ENCODE assay signal across 11 cellular contexts in genomic region chr20:34549291-34549928, GRCh38. TPM values are rescaled to one million over a fixed set of nuclear protein-coding genes. Genes with fewer than 3 reads are reported as not detected.
DNase-seq lines count a peak whose midpoint lies in the region; ATAC-seq and TF ChIP-seq lines count a peak whose summit lies in the region.
"Had no signal": no experiment of that assay in that cellular context is flagged by ENCODE, and none has a peak within 500 bp of the region (broad histone marks: within the 10 kb centered on the region; RNA-seq: fewer than 3 reads in every experiment).

No MANE protein-coding gene starts in this region.

- H3K4me3 Mint-ChIP-seq in T-helper 17 cell, result no peak overlapping the region
- H3K4me3 Mint-ChIP-seq: T-helper 1 cell treated with Interleukin-12 subunit alpha and Interleukin-12 subunit beta and Interleukin-4 antibody, amounts not matched to agents 30 μg/mL and 1 μg/mL, for 36 hours had no signal

- DNase-seq in CD1c-positive myeloid dendritic cell (ENCODE audit: extremely low spot score) (peak; percentile 45), HEK293T (ENCODE audit: extremely low spot score) (no peak), T-helper 17 cell (no peak), left colon (peak in 1 of 2 donors; percentile 52), DMS79 (lab: John Stamatoyannopoulos, UW) (no peak), adrenal gland (no peak), Ammon's horn (ENCODE audit: low spot score) (no peak), C1 segment of cervical spinal cord (lab: John Stamatoyannopoulos, UW) (no peak)
- DNase-seq: brain microvascular endothelial cell, NCI-H1092 treated with DMSO at 0.1 percent for 48 hours had no signal

- H3K4me1 ChIP-seq in adrenal gland (replicated peaks in 1 of 2), result no peaks in the 10 kb centered on the region

- H3K9me3 ChIP-seq in T-helper 17 cell (ENCODE audit: control insufficient read depth, low read length, poor library complexity, severe bottlenecking), result no peaks in the 10 kb centered on the region
- no peaks in the 10 kb centered on the region for H3K9me3 ChIP-seq in adrenal gland (replicated peaks in 1 of 3)

- no peaks in the 10 kb centered on the region for H3K27me3 ChIP-seq in adrenal gland
- H3K27me3 ChIP-seq: brain microvascular endothelial cell had no signal

- no peaks in the 10 kb centered on the region for H3K36me3 ChIP-seq in adrenal gland (replicated peaks in 1 of 2)
- H3K36me3 ChIP-seq: brain microvascular endothelial cell had no signal

- intact Hi-C loops in left colon (cut with DNase I, micrococcal nuclease), result no loop called here
- intact Hi-C loops in adrenal gland (cut with DNase I), result no loop called here

- TF ChIP-seq CTCF in adrenal gland (IDR thresholded peaks at IDR 0.05), result no peak

- no peaks in the 10 kb centered on the region for H3K36me3 Mint-ChIP-seq in T-helper 17 cell (ENCODE audit: low read depth)

- no peak overlapping the region for H3K27ac Mint-ChIP-seq in T-helper 17 cell
- H3K27ac Mint-ChIP-seq: T-helper 1 cell treated with Interleukin-12 subunit alpha and Interleukin-12 subunit beta and Interleukin-4 antibody, amounts not matched to agents 30 μg/mL and 1 μg/mL, for 36 hours had no signal

- no peak overlapping the region for H3K27ac ChIP-seq in adrenal gland
- H3K27ac ChIP-seq: brain microvascular endothelial cell had no signal

- no peaks in the 10 kb centered on the region for H3K27me3 Mint-ChIP-seq in T-helper 17 cell

- no peak overlapping the region for H3K4me3 ChIP-seq in adrenal gland

- POLR2A ChIA-PET in HEK293T (lab: Yijun Ruan, JAX), result no interaction called here

- no peak for TF ChIP-seq POLR2A in adrenal gland (IDR thresholded peaks at IDR 0.05)

- peak; percentile 40 for ATAC-seq in T-helper 17 cell
- ATAC-seq in left colon, result peak; percentile 35

- CTCF ChIA-PET in HEK293T (lab: Yijun Ruan, JAX), result no interaction called here

- H3K4me1 Mint-ChIP-seq in T-helper 17 cell, result peaks cover 9% of the 10 kb centered on the region

- WGBS in adrenal gland, 4 donors, result 64 to 74% (median 69%) methylated on average over 19 to 20 of the region's 20 CpGs

TF ChIP-seq in HEK293T, 16 proteins besides CTCF, POLR2A, EP300 and RAD21:
- TF ChIP-seq, protein P1, sequence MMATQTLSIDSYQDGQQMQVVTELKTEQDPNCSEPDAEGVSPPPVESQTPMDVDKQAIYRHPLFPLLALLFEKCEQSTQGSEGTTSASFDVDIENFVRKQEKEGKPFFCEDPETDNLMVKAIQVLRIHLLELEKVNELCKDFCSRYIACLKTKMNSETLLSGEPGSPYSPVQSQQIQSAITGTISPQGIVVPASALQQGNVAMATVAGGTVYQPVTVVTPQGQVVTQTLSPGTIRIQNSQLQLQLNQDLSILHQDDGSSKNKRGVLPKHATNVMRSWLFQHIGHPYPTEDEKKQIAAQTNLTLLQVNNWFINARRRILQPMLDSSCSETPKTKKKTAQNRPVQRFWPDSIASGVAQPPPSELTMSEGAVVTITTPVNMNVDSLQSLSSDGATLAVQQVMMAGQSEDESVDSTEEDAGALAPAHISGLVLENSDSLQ (IDR thresholded peaks at IDR 0.05), result no peak
- peak; percentile 45; the same call in 1 of the 2 replicates for TF ChIP-seq L3MBTL2 (conservative IDR thresholded peaks at IDR 0.05)

RNA-seq across cellular contexts. Expression of gene MAP1LC3A, which starts 9.1 kb away (rescaled TPM):
- total RNA-seq in T-helper 17 cell (10 to 100 TPM; 11.7 to 13.7 TPM), left colon (10 to 100 TPM; 42.8 to 47.7 TPM), adrenal gland (10 to 100 TPM; 12.6 to 83.3 (median 40.9) TPM)
- 100 to 1,000 TPM in 2 of 3 donors, 1 to 10 TPM in 1; 5.6 to 139 (median 118) TPM for polyA plus RNA-seq in adrenal gland

RNA-seq across cellular contexts. Expression of gene DYNLRB1, which starts 33.2 kb away (rescaled TPM):
- total RNA-seq in T-helper 17 cell (10 to 100 TPM; 52.8 to 62.0 TPM), left colon (100 to 1,000 TPM; 115 TPM), adrenal gland (100 to 1,000 TPM; 145 to 404 (median 203) TPM)
- polyA plus RNA-seq in adrenal gland, result 100 to 1,000 TPM; 433 to 586 (median 473) TPM
